ENCODE assay signal across 20 cellular contexts in the genomic region with DNA sequence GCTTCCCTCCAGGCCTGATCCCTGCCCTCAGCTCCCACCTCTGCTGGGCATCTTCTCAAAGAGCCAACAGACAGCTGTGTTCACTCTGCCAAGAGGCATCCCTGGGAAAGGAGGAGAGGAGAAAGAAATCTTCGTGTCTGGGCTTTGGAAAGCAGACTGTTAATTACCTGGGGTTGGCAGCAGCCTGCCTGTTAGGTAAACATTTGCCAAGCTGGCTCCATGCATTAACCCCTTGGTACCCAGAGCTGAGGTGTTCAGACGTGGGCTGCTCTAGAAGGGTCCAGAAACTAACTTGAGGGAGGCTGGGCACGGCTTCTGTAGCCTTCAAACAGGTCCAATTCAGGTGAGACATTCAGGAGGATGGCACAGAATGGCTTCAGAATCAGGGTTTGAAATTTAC. TPM values are rescaled to one million over a fixed set of nuclear protein-coding genes. Genes with fewer than 3 reads are reported as not detected.
"Had no signal": no experiment of that assay in that cellular context is flagged by ENCODE, and none has a peak within 500 bp of the region (broad histone marks: within the 10 kb centered on the region; RNA-seq: fewer than 3 reads in every experiment).

No MANE protein-coding gene starts in this region.

- H3K4me3 ChIP-seq: sigmoid colon, suprapubic skin had no signal

- DNase-seq: activated CD4-positive, alpha-beta T cell treated with anti-CD3 and anti-CD28 coated beads for 4 hours; activated CD8-positive, alpha-beta memory T cell treated with anti-CD3 and anti-CD28 coated beads, Interleukin-2, amount 50 U/mL, for 4 hours; activated CD8-positive, alpha-beta T cell treated with anti-CD3 and anti-CD28 coated beads for 36 hours; activated gamma-delta T cell treated with Interleukin-2 at 50 U/mL for 16 hours; activated naive CD8-positive, alpha-beta T cell treated with anti-CD3 and anti-CD28 coated beads, Interleukin-2, amount 10 ng/mL, durations not matched to agents 7 days and 5 days; activated T-cell treated with anti-CD3 and anti-CD28 coated beads, Interleukin-2, amount 50 U/mL, for 72 hours; anterior cingulate cortex; hippocampal formation; mammary epithelial cell; natural killer cell; nucleus accumbens; sigmoid colon; stimulated activated CD4-positive, alpha-beta T cell treated with anti-CD3 and anti-CD28 coated beads, Interleukin-2, amount 100 ng/mL, for 48 hours; stimulated activated naive CD4-positive, alpha-beta T cell treated with Interleukin-2 at 50 U/mL for 16 hours had no signal

- H3K9me3 ChIP-seq: sigmoid colon, suprapubic skin had no signal

- H3K4me1 ChIP-seq: sigmoid colon had no signal

- H3K27me3 ChIP-seq: sigmoid colon, suprapubic skin had no signal

- H3K27ac ChIP-seq: sigmoid colon, suprapubic skin had no signal

- H3K36me3 ChIP-seq: sigmoid colon, suprapubic skin had no signal

- ATAC-seq: activated CD8-positive, alpha-beta T cell treated with anti-CD3 and anti-CD28 coated beads for 36 hours; activated T-cell treated with anti-CD3 and anti-CD28 coated beads, Interleukin-2, amount 50 U/mL, for 72 hours; esophagus mucosa; natural killer cell had no signal

RNA-seq across cellular contexts. Expression of a gene that starts 8.7 kb away (rescaled TPM):
- total RNA-seq: activated CD8-positive, alpha-beta T cell treated with anti-CD3 and anti-CD28 coated beads for 36 hours; activated naive CD8-positive, alpha-beta T cell treated with anti-CD3 and anti-CD28 coated beads, Interleukin-2, amount 10 ng/mL, durations not matched to agents 7 days and 5 days; activated T-cell treated with anti-CD3 and anti-CD28 coated beads, Interleukin-2, amount 50 U/mL, for 72 hours; dermis microvascular lymphatic vessel endothelial cell; esophagus mucosa; natural killer cell; pulmonary artery endothelial cell had no signal

RNA-seq across cellular contexts. Expression of a gene that starts 33.1 kb away (rescaled TPM):
- total RNA-seq: activated CD8-positive, alpha-beta T cell treated with anti-CD3 and anti-CD28 coated beads for 36 hours; activated naive CD8-positive, alpha-beta T cell treated with anti-CD3 and anti-CD28 coated beads, Interleukin-2, amount 10 ng/mL, durations not matched to agents 7 days and 5 days; activated T-cell treated with anti-CD3 and anti-CD28 coated beads, Interleukin-2, amount 50 U/mL, for 72 hours; cerebellum; dermis microvascular lymphatic vessel endothelial cell; esophagus mucosa; glomerular endothelial cell; natural killer cell; pulmonary artery endothelial cell had no signal
- polyA plus RNA-seq: mammary epithelial cell had no signal

RNA-seq across cellular contexts. Expression of a gene that starts 54.6 kb away (rescaled TPM):
- total RNA-seq: activated naive CD8-positive, alpha-beta T cell treated with anti-CD3 and anti-CD28 coated beads, Interleukin-2, amount 10 ng/mL, durations not matched to agents 7 days and 5 days; cerebellum; dermis microvascular lymphatic vessel endothelial cell; esophagus mucosa; glomerular endothelial cell; mammary epithelial cell; natural killer cell; pulmonary artery endothelial cell had no signal
- polyA plus RNA-seq: mammary epithelial cell had no signal
